ENCODE assay signal across 1 cellular context in genomic region chr1:200410566-200410878, GRCh38.
TF ChIP-seq lines count a peak whose summit lies in the region.

No MANE protein-coding gene starts in this region.

TF ChIP-seq in IMR-90, 13 proteins besides CTCF, POLR2A, EP300 and RAD21 (continued from another document):
- TF ChIP-seq USF2 (IDR thresholded peaks at IDR 0.05; ENCODE audit: low read depth, low read length) (no peak), RCOR1 (IDR thresholded peaks at IDR 0.05; ENCODE audit: insufficient replicate concordance, low read length) (no peak)
